ENCODE assay signal across 9 cellular contexts in genomic region chr4:151100517-151100916, GRCh38. TPM values are rescaled to one million over a fixed set of nuclear protein-coding genes. Genes with fewer than 3 reads are reported as not detected.
DNase-seq lines count a peak whose midpoint lies in the region; ATAC-seq and TF ChIP-seq lines count a peak whose summit lies in the region.
"Had no signal": no experiment of that assay in that cellular context is flagged by ENCODE, and none has a peak within 500 bp of the region (broad histone marks: within the 10 kb centered on the region; RNA-seq: fewer than 3 reads in every experiment).

No MANE protein-coding gene starts in this region.

- peaks cover 13% of the 10 kb centered on the region for H3K4me1 ChIP-seq in testis

- no peaks in the 10 kb centered on the region for H3K9me3 Mint-ChIP-seq in activated CD4-positive, alpha-beta T cell treated with anti-CD3 and anti-CD28 coated beads, Interleukin-2, amount 10 ng/mL, durations not matched to agents 7 days and 5 days
- H3K9me3 Mint-ChIP-seq in activated naive CD8-positive, alpha-beta T cell treated with anti-CD3 and anti-CD28 coated beads, Interleukin-2, amount 50 U/mL, for 24 hours, result no peaks in the 10 kb centered on the region

- peak overlapping the region; percentile 89 to 96 for H3K27ac ChIP-seq in testis

- POLR2A ChIA-PET in activated CD4-positive, alpha-beta T cell treated with anti-CD3 and anti-CD28 coated beads, Interleukin-2, amount 10 ng/mL, durations not matched to agents 7 days and 5 days (lab: Charles Lee), result no interaction called here

- no peaks in the 10 kb centered on the region for H3K9me3 ChIP-seq in testis

- H3K27ac Mint-ChIP-seq in activated CD4-positive, alpha-beta T cell treated with anti-CD3 and anti-CD28 coated beads, Interleukin-2, amount 10 ng/mL, durations not matched to agents 7 days and 5 days, result peak overlapping the region; percentile 97
- H3K27ac Mint-ChIP-seq in activated naive CD8-positive, alpha-beta T cell treated with anti-CD3 and anti-CD28 coated beads, Interleukin-2, amount 50 U/mL, for 24 hours, result peak overlapping the region; percentile 99

- H3K4me3 ChIP-seq in kidney epithelial cell (ENCODE audit: low read depth, low read length) (peak overlapping the region; percentile 89), testis (peak overlapping the region; percentile 92 to 98)

- CTCF ChIA-PET in activated CD4-positive, alpha-beta T cell treated with anti-CD3 and anti-CD28 coated beads, Interleukin-2, amount 10 ng/mL, durations not matched to agents 7 days and 5 days (lab: Charles Lee), result interaction anchor here (0.7 to 1.4 kb wide), 3 partner anchors 10 to 90 kb away, joined by 3 to 7 read pairs (median 6); no protein-coding TSS in a partner anchor

- peak overlapping the region; percentile 97 for H3K4me3 Mint-ChIP-seq in activated CD4-positive, alpha-beta T cell treated with anti-CD3 and anti-CD28 coated beads, Interleukin-2, amount 10 ng/mL, durations not matched to agents 7 days and 5 days
- H3K4me3 Mint-ChIP-seq in activated naive CD8-positive, alpha-beta T cell treated with anti-CD3 and anti-CD28 coated beads, Interleukin-2, amount 50 U/mL, for 24 hours, result peak overlapping the region; percentile 100

- TF ChIP-seq CTCF in kidney epithelial cell (IDR thresholded peaks at IDR 0.05; ENCODE audit: insufficient read depth, low read length, poor library complexity, severe bottlenecking) (no peak), testis (IDR thresholded peaks at IDR 0.05) (no peak)

- peaks cover 50% of the 10 kb centered on the region for H3K36me3 Mint-ChIP-seq in activated CD4-positive, alpha-beta T cell treated with anti-CD3 and anti-CD28 coated beads, Interleukin-2, amount 10 ng/mL, durations not matched to agents 7 days and 5 days (ENCODE audit: low read depth)
- peaks cover 60% of the 10 kb centered on the region for H3K36me3 Mint-ChIP-seq in activated naive CD8-positive, alpha-beta T cell treated with anti-CD3 and anti-CD28 coated beads, Interleukin-2, amount 50 U/mL, for 24 hours (ENCODE audit: low read depth)

- no peak for ATAC-seq in activated naive CD8-positive, alpha-beta T cell treated with anti-CD3 and anti-CD28 coated beads, Interleukin-2, amount 50 U/mL, for 24 hours
- ATAC-seq in GM19463 (IDR thresholded peaks at IDR 0.05; ENCODE audit: unreplicated experiment) (no peak), GM19395 (IDR thresholded peaks at IDR 0.05; ENCODE audit: unreplicated experiment) (no peak)

- no peak for TF ChIP-seq POLR2A in testis (IDR thresholded peaks at IDR 0.05)

- H3K27me3 Mint-ChIP-seq in activated CD4-positive, alpha-beta T cell treated with anti-CD3 and anti-CD28 coated beads, Interleukin-2, amount 10 ng/mL, durations not matched to agents 7 days and 5 days, result no peaks in the 10 kb centered on the region
- peaks cover 3% of the 10 kb centered on the region for H3K27me3 Mint-ChIP-seq in activated naive CD8-positive, alpha-beta T cell treated with anti-CD3 and anti-CD28 coated beads, Interleukin-2, amount 50 U/mL, for 24 hours

- intact Hi-C loops in testis (cut with DNase I; ENCODE audit: low total_unique reads), result no loop called here

- H3K4me1 Mint-ChIP-seq in activated CD4-positive, alpha-beta T cell treated with anti-CD3 and anti-CD28 coated beads, Interleukin-2, amount 10 ng/mL, durations not matched to agents 7 days and 5 days, result peaks cover 52% of the 10 kb centered on the region
- peaks cover 46% of the 10 kb centered on the region for H3K4me1 Mint-ChIP-seq in activated naive CD8-positive, alpha-beta T cell treated with anti-CD3 and anti-CD28 coated beads, Interleukin-2, amount 50 U/mL, for 24 hours

- H3K36me3 ChIP-seq in kidney epithelial cell (ENCODE audit: control insufficient read depth, insufficient read depth, low read length) (peaks cover 2% of the 10 kb centered on the region), testis (ENCODE audit: low read depth, missing control alignments) (no peaks in the 10 kb centered on the region)

- WGBS in testis, 2 donors, result 5 to 13% methylated on average over 3 of the region's 3 CpGs

- H3K27me3 ChIP-seq in kidney epithelial cell (ENCODE audit: control insufficient read depth, insufficient read depth, low read length) (no peaks in the 10 kb centered on the region), testis (no peaks in the 10 kb centered on the region)

- no peak for DNase-seq in activated CD4-positive, alpha-beta T cell treated with anti-CD3 and anti-CD28 coated beads, Interleukin-2, amount 10 ng/mL, durations not matched to agents 7 days and 5 days
- DNase-seq in activated CD4-positive, alpha-beta T cell treated with anti-CD3 and anti-CD28 coated beads for 48 hours, result no peak
- DNase-seq in activated naive CD8-positive, alpha-beta T cell treated with anti-CD3 and anti-CD28 coated beads, Interleukin-2, amount 50 U/mL, for 24 hours, result no peak
- DNase-seq in kidney epithelial cell (ENCODE audit: low read depth) (no peak), testis (no peak), NOMO-1 treated with DMSO at 0.1 percent for 48 hours (lab: John Stamatoyannopoulos, UW; ENCODE audit: unreplicated experiment) (no peak)
- DNase-seq: stimulated activated CD8-positive, alpha-beta memory T cell treated with anti-CD3 and anti-CD28 coated beads, Interleukin-4, amount 100 ng/mL, for 48 hours had no signal

RNA-seq across cellular contexts. Expression of gene RPS3A, which starts 1.1 kb away (rescaled TPM):
- total RNA-seq in activated CD4-positive, alpha-beta T cell treated with anti-CD3 and anti-CD28 coated beads, Interleukin-2, amount 10 ng/mL, durations not matched to agents 7 days and 5 days, result 1,000 to 10,000 TPM; 1,755 to 1,802 TPM
- total RNA-seq in kidney epithelial cell (4,215 and 4,820 TPM in 2 replicates), testis (1,000 to 10,000 TPM in 1 of 2 donors, 100 to 1,000 TPM in 1; 896 to 1,385 TPM)
- 1,182 TPM for polyA plus RNA-seq in testis (ENCODE audit: insufficient read depth, low read depth, low replicate concordance)
